ENCODE assay signal across 2 cellular contexts in genomic region chr10:44651834-44652233, GRCh38.
TF ChIP-seq lines count a peak whose summit lies in the region.

No MANE protein-coding gene starts in this region.

TF ChIP-seq in IMR-90, 13 proteins besides CTCF, POLR2A, EP300 and RAD21:
- TF ChIP-seq RFX5 (IDR thresholded peaks at IDR 0.05; ENCODE audit: low read depth, low read length): no peak
- TF ChIP-seq MAZ (IDR thresholded peaks at IDR 0.05; ENCODE audit: borderline replicate concordance, low read depth, low read length): no peak
- no peak for TF ChIP-seq SMC3 (IDR thresholded peaks at IDR 0.05; ENCODE audit: low read depth, low read length)
- TF ChIP-seq USF2 (IDR thresholded peaks at IDR 0.05; ENCODE audit: low read depth, low read length): no peak
- TF ChIP-seq BHLHE40 (IDR thresholded peaks at IDR 0.05; ENCODE audit: low read depth, low read length): no peak
- no peak for TF ChIP-seq RCOR1 (IDR thresholded peaks at IDR 0.05; ENCODE audit: insufficient replicate concordance, low read length)
- no peak for TF ChIP-seq MAFK (IDR thresholded peaks at IDR 0.05; ENCODE audit: low read depth, low read length)
- no peak for TF ChIP-seq CEBPB (IDR thresholded peaks at IDR 0.05; ENCODE audit: low read depth, low read length)

TF ChIP-seq in H1, 55 proteins besides CTCF, POLR2A, EP300 and RAD21:
- TF ChIP-seq RBBP5 (IDR thresholded peaks at IDR 0.05; ENCODE audit: borderline replicate concordance, low read depth, low read length) (no peak), SAP30 (IDR thresholded peaks at IDR 0.05; ENCODE audit: insufficient read depth, insufficient replicate concordance, low read length) (no peak), SRF (IDR thresholded peaks at IDR 0.05; ENCODE audit: low read depth, low read length) (no peak), CHD1 (IDR thresholded peaks at IDR 0.05; ENCODE audit: low read depth, low read length) (no peak), POLR2AphosphoS5 (IDR thresholded peaks at IDR 0.05; ENCODE audit: low read depth, low read length) (no peak), TAF7 (optimal IDR thresholded peaks at IDR 0.05; ENCODE audit: borderline replicate concordance, low read depth, low read length) (no peak), EGR1 (IDR thresholded peaks at IDR 0.05; ENCODE audit: borderline replicate concordance, low read depth, low read length) (no peak)
